ENCODE assay signal across 8 cellular contexts in the genomic region with DNA sequence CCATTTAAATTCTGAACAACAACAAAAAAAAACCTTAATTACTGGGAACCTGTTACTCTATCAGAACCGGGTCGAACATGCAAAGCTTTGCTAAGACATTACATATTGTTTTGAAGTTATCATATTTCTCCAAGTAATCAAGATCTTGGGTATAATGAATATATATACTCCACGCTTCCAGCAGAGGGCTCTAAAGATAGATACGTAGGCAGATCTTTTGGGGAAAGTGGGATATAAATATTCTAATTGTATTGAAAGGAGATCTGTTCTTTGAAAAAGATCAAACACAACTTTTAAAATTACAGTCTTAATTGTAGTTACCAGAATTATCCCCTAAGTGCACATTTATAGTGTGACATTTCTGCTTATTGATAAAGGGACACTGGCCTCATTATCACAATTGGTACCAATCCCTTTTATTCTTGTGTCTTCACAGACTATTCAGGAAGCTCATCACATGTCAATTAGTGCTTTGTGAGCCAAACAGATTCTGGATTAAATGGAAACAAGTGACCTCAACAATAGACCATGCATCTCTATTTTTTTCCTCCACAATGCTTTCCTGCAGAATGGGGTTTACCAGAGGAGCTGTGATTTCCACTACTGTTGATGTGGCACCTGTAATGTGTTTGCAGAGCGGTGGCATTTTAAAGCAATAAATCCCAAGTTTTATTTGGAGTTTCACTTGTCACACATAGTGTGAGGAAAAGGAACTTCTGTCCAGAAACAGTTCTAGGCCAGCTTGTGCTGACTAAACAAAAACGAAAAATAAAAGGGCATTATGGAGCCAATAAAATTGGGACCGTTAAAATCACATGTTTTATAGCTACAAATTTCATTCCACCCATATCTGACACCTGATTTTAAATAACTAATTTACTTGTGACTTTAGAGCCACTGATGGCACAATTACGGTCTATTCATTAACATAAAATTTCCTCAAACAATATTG.
DNase-seq lines count a peak whose midpoint lies in the region; ATAC-seq and TF ChIP-seq lines count a peak whose summit lies in the region.

No MANE protein-coding gene starts in this region.

- DNase-seq in CD1c-positive myeloid dendritic cell (ENCODE audit: extremely low spot score) (peak; percentile 16), HT-29 (ENCODE audit: low spot score) (peak; percentile 69), SKM-1 treated with dmso at 0.1 percent for 144 hours (lab: John Stamatoyannopoulos, UW; ENCODE audit: unreplicated experiment) (peak; percentile 5), globus pallidus (ENCODE audit: low spot score) (peak; percentile 90), tibial nerve (ENCODE audit: low spot score in 2 of 2) (no peak)
- DNase-seq in activated naive CD4-positive, alpha-beta T cell (lab: John Stamatoyannopoulos, UW) = no peak

- H3K9me3 ChIP-seq in tibial nerve = no peaks in the 10 kb centered on the region

- ATAC-seq in GM18873 (IDR thresholded peaks at IDR 0.05; ENCODE audit: low FRiP score, unreplicated experiment) (no peak), HG03520 (IDR thresholded peaks at IDR 0.05; ENCODE audit: unreplicated experiment) (no peak)

- H3K36me3 ChIP-seq in tibial nerve = peaks cover 0 to 15% (median 0%) of the 10 kb centered on the region in 3 donors

- no peaks in the 10 kb centered on the region for H3K4me1 ChIP-seq in tibial nerve

- H3K4me3 ChIP-seq in tibial nerve = no peak overlapping the region

- no peak for TF ChIP-seq POLR2A in tibial nerve (IDR thresholded peaks at IDR 0.05)

- peak; percentile 32 to 50 (median 38) for TF ChIP-seq CTCF in tibial nerve (IDR thresholded peaks at IDR 0.05)

- no peak for TF ChIP-seq EP300 in tibial nerve (IDR thresholded peaks at IDR 0.05)

- H3K27me3 ChIP-seq in tibial nerve = no peaks in the 10 kb centered on the region

- H3K27ac ChIP-seq in tibial nerve = no peak overlapping the region

- WGBS in tibial nerve, 2 donors = 47 to 50% methylated on average over 8 of the region's 8 CpGs

Comparison
In these comparisons a context has a peak if more than half of its experiments do, and no peak if none do; other contexts are left out.
1. DNase-seq: peak in CD1c-positive myeloid dendritic cell (single experiment), HT-29 (single experiment), SKM-1 treated with dmso at 0.1 percent for 144 hours (single experiment) and globus pallidus (single experiment); none in tibial nerve (0 of 2) and activated naive CD4-positive, alpha-beta T cell (0 of 4).